ENCODE assay signal across 8 cellular contexts in genomic region chr4:109815151-109816081, GRCh38. TPM values are rescaled to one million over a fixed set of nuclear protein-coding genes. Genes with fewer than 3 reads are reported as not detected.
DNase-seq lines count a peak whose midpoint lies in the region; ATAC-seq and TF ChIP-seq lines count a peak whose summit lies in the region.

Gene GAR1, plus strand, starts transcription at chr4:109815762. Its CDS starts 403 bp downstream, at chr4:109816165.

- peak within 1 kb of the TSS; percentile 96 for H3K27ac Mint-ChIP-seq in chondrocyte (ENCODE audit: unreplicated experiment)

- ATAC-seq in HG03432 (IDR thresholded peaks at IDR 0.05; ENCODE audit: unreplicated experiment), result peak; percentile 99

- no peaks in the 10 kb centered on the region for H3K27me3 ChIP-seq in kidney epithelial cell (ENCODE audit: control insufficient read depth, insufficient read depth, low read length)

- H3K4me3 Mint-ChIP-seq in chondrocyte (ENCODE audit: unreplicated experiment), result peak within 1 kb of the TSS; percentile 98

- peak; percentile 68 for TF ChIP-seq POLR2A in GM19099 (IDR thresholded peaks at IDR 0.05; ENCODE audit: extremely low read depth, insufficient read length, low read depth)

- H3K36me3 ChIP-seq in kidney epithelial cell (ENCODE audit: control insufficient read depth, insufficient read depth, low read length), result no peaks in the 10 kb centered on the region

- H3K4me3 ChIP-seq in kidney epithelial cell (ENCODE audit: low read depth, low read length), result peak within 1 kb of the TSS; percentile 99

- H3K27me3 Mint-ChIP-seq in chondrocyte (ENCODE audit: low read depth), result no peaks in the 10 kb centered on the region

- peak; percentile 95 for DNase-seq in AG20443 (ENCODE audit: low spot score)
- DNase-seq in NCI-H510A (lab: John Stamatoyannopoulos, UW), result peak; percentile 54
- DNase-seq in activated CD4-positive, alpha-beta T cell treated with anti-CD3 and anti-CD28 coated beads for 1 hour, result peak; percentile 78
- DNase-seq in chondrocyte (ENCODE audit: low spot score), result peak; percentile 94
- DNase-seq in kidney epithelial cell (ENCODE audit: low read depth), result peak; percentile 89
- peak; percentile 80 to 86 for DNase-seq in stimulated activated CD4-positive, alpha-beta T cell treated with anti-CD3 and anti-CD28 coated beads, Interleukin-15, amount 100 ng/mL, for 48 hours (ENCODE audit: low read depth in 2 of 2)

- TF ChIP-seq CTCF in chondrocyte (IDR thresholded peaks at IDR 0.05) (peak; percentile 2), kidney epithelial cell (IDR thresholded peaks at IDR 0.05; ENCODE audit: insufficient read depth, low read length, poor library complexity, severe bottlenecking) (no peak)

- peaks cover 32% of the 10 kb centered on the region for H3K4me1 Mint-ChIP-seq in chondrocyte (ENCODE audit: low read depth)

- H3K36me3 Mint-ChIP-seq in chondrocyte (ENCODE audit: low read depth), result peaks cover 7% of the 10 kb centered on the region

- H3K9me3 Mint-ChIP-seq in chondrocyte (ENCODE audit: low read depth), result no peaks in the 10 kb centered on the region

RNA-seq across cellular contexts. Expression of gene GAR1, which starts in this region (rescaled TPM):
- 18.5 to 20.7 TPM (median 20.2 TPM) in 3 replicates for total RNA-seq in chondrocyte
- 13.0 and 16.4 TPM in 2 replicates for total RNA-seq in kidney epithelial cell

Comparison
In these comparisons a context has a peak if more than half of its experiments do, and no peak if none do; other contexts are left out.
1. Peak in every context shown above with its lines: DNase-seq, ATAC-seq and H3K4me3 ChIP-seq.